28 cellular contexts compared by ENCODE assay signal in the genomic region with DNA sequence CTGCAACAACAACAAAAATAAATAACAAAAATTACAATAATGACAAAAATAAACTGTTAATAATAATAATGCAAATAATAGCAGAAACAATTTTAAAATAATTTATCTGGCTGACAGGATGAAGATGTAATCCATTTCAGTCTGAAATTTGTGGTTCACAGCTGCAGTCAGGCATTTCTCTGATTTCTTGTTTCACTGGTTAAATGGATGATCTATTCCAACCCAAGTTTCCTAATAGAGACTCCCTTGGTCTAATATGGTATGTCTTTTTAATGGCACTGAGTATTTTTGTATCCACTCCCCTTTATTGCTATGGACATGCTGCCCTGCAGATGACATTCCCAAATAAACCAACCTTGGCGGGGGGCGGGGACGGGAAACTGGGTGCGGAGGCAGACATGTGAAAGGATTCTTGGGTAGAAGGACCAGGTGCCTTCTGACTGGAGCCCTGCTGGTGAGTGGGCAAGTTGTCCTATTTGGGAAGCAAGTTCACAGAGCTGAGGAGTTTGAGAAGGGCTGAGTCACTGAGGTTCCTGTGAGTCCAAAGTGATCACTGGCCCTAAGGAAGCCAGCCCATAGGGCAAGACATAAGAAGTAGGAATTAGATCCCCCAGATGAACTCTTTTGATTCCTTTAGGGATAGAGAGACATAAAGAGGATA. TPM values are rescaled to one million over a fixed set of nuclear protein-coding genes. Genes with fewer than 3 reads are reported as not detected.
DNase-seq lines count a peak whose midpoint lies in the region; ATAC-seq and TF ChIP-seq lines count a peak whose summit lies in the region.
"Had no signal": no experiment of that assay in that cellular context is flagged by ENCODE, and none has a peak within 500 bp of the region (broad histone marks: within the 10 kb centered on the region; RNA-seq: fewer than 3 reads in every experiment).

No MANE protein-coding gene starts in this region.

- H3K36me3 ChIP-seq in mammary epithelial cell (ENCODE audit: insufficient read depth, low read length) (no peaks in the 10 kb centered on the region), body of pancreas (replicated peaks in 1 of 2; ENCODE audit: insufficient read depth in 1 of 2, low read depth in 2 of 2) (no peaks in the 10 kb centered on the region)
- H3K36me3 ChIP-seq: left lung, pancreas, upper lobe of right lung had no signal

- ATAC-seq in HG03432 (IDR thresholded peaks at IDR 0.05; ENCODE audit: unreplicated experiment) = no peak
- ATAC-seq in body of pancreas = no peak
- ATAC-seq in T-cell (replicated peaks in 1 of 4) = no peak
- ATAC-seq: left lung; naive thymus-derived CD8-positive, alpha-beta T cell; pancreas; sciatic nerve; upper lobe of right lung had no signal

- DNase-seq in MCF 10A (ENCODE audit: unreplicated experiment) (peak; percentile 6), mammary epithelial cell (no peak), iPS-NIHi7 (ENCODE audit: extremely low spot score) (peak; percentile 43), epidermal melanocyte (ENCODE audit: insufficient read length, low spot score) (no peak), body of pancreas (no peak), T-cell (no peak)
- DNase-seq: activated CD8-positive, alpha-beta memory T cell treated with anti-CD3 and anti-CD28 coated beads, Interleukin-2, amount 50 U/mL, for 4 hours; activated naive CD8-positive, alpha-beta T cell treated with anti-CD3 and anti-CD28 coated beads, Interleukin-2, amount 10 ng/mL, durations not matched to agents 7 days and 5 days; Caco-2; left lung; naive thymus-derived CD8-positive, alpha-beta T cell; NCI-H1048; NCI-H2029; NCI-H446 treated with DMSO at 0.1 percent for 48 hours; pancreas; RPMI8226; SK-N-SH; stimulated activated CD8-positive, alpha-beta memory T cell treated with anti-CD3 and anti-CD28 coated beads, Interleukin-4, amount 100 ng/mL, for 48 hours; upper lobe of right lung had no signal

- no peak overlapping the region for H2AFZ ChIP-seq in mammary epithelial cell (ENCODE audit: low read depth, low read length)

- no peak overlapping the region for H3K9ac ChIP-seq in mammary epithelial cell (ENCODE audit: insufficient read depth, low read length)
- H3K9ac ChIP-seq: KMS-11, SK-N-SH had no signal

- H3K9me3 Mint-ChIP-seq in MCF 10A (ENCODE audit: unreplicated experiment) (no peaks in the 10 kb centered on the region), T-cell (peaks cover 6 to 16% (median 10%) of the 10 kb centered on the region in 3 donors)
- H3K9me3 Mint-ChIP-seq: mesothelial cell of epicardium had no signal

- BruUV-seq in MCF 10A (replicated peaks; lab: Mats Ljungman, UMichigan) = no TSS peak
- no TSS peak for BruUV-seq in mammary epithelial cell (replicated peaks; lab: Mats Ljungman, UMichigan)

- in situ Hi-C loops in mammary epithelial cell (cut with MboI; ENCODE audit: low sequenced_read_pairs in 2 of 2) = no loop called here

- CTCF ChIA-PET in MCF 10A (lab: Yijun Ruan, JAX) = interaction anchor here (0.6 to 0.7 kb wide), 3 partner anchors 9 to 703 kb away, joined by 3 to 4 read pairs (median 3); no protein-coding TSS in a partner anchor
- CTCF ChIA-PET in mammary epithelial cell (lab: Charles Lee; ENCODE audit: low non-redundant PET) = no interaction called here
- CTCF ChIA-PET in T-cell (lab: Charles Lee) = no interaction called here

- peaks cover 4% of the 10 kb centered on the region for H3K9me3 ChIP-seq in mammary epithelial cell (replicated peaks; ENCODE audit: insufficient read depth, low read length)
- H3K9me3 ChIP-seq in body of pancreas = no peaks in the 10 kb centered on the region
- H3K9me3 ChIP-seq: Caco-2, left lung, pancreas, SK-N-SH, upper lobe of right lung had no signal

- no peaks in the 10 kb centered on the region for H3K79me2 ChIP-seq in mammary epithelial cell (ENCODE audit: insufficient read depth, low read length)

- H3K27ac Mint-ChIP-seq in MCF 10A (ENCODE audit: low read depth, unreplicated experiment) (no peak overlapping the region), T-cell (no peak overlapping the region)
- H3K27ac Mint-ChIP-seq: activated naive CD8-positive, alpha-beta T cell treated with anti-CD3 and anti-CD28 coated beads, Interleukin-2, amount 10 ng/mL, durations not matched to agents 7 days and 5 days; mesothelial cell of epicardium; T-helper 2 cell treated with Interferon-gamma antibody and Interleukin-4, amounts not matched to agents 5 μg/mL and 100 μg/mL, for 36 hours had no signal

- H3K4me1 Mint-ChIP-seq in MCF 10A (ENCODE audit: insufficient read depth, unreplicated experiment) (no peaks in the 10 kb centered on the region), T-cell (peaks cover 5 to 18% (median 5%) of the 10 kb centered on the region in 3 donors)

- TF ChIP-seq POLR2A in body of pancreas (IDR thresholded peaks at IDR 0.05) = no peak

- peaks cover 8% of the 10 kb centered on the region for H3K4me1 ChIP-seq in mammary epithelial cell (ENCODE audit: insufficient read depth, low read length)
- peaks cover 9% of the 10 kb centered on the region for H3K4me1 ChIP-seq in body of pancreas
- H3K4me1 ChIP-seq: Caco-2, upper lobe of right lung had no signal

- H4K20me1 ChIP-seq in mammary epithelial cell (ENCODE audit: insufficient read depth, low read length) = no peaks in the 10 kb centered on the region

- TF ChIP-seq CTCF in MCF 10A (IDR thresholded peaks at IDR 0.05; ENCODE audit: unreplicated experiment) = no peak
- no peak for TF ChIP-seq CTCF in mammary epithelial cell (conservative IDR thresholded peaks at IDR 0.05 in 1 of 2, IDR thresholded peaks at IDR 0.05 in 1 of 2; ENCODE audit: extremely low read depth in 1 of 2, insufficient read depth in 1 of 2, low read depth in 1 of 2, low read length in 2 of 2)
- TF ChIP-seq CTCF in body of pancreas (IDR thresholded peaks at IDR 0.05) = no peak

- POLR2A ChIA-PET in MCF 10A (lab: Yijun Ruan, JAX) (interaction anchor here (0.7 kb wide), 1 partner anchor 108 kb away, joined by 5 read pairs; no protein-coding TSS in a partner anchor), T-cell (lab: Charles Lee) (no interaction called here)

- dilution Hi-C loops in mammary epithelial cell (cut with HindIII; ENCODE audit: low sequenced_read_pairs) = no loop called here

- no peak overlapping the region for H3K4me3 Mint-ChIP-seq in MCF 10A (ENCODE audit: unreplicated experiment)
- no peak overlapping the region for H3K4me3 Mint-ChIP-seq in T-cell
- H3K4me3 Mint-ChIP-seq: activated naive CD8-positive, alpha-beta T cell treated with anti-CD3 and anti-CD28 coated beads, Interleukin-2, amount 10 ng/mL, durations not matched to agents 7 days and 5 days; mesothelial cell of epicardium; naive thymus-derived CD8-positive, alpha-beta T cell; T-helper 2 cell treated with Interferon-gamma antibody and Interleukin-4, amounts not matched to agents 5 μg/mL and 100 μg/mL, for 36 hours had no signal

- intact Hi-C loops in MCF 10A (cut with micrococcal nuclease) = no loop called here
- intact Hi-C loops in mammary epithelial cell (cut with micrococcal nuclease) = no loop called here
- intact Hi-C loops in body of pancreas (cut with DNase I) = no loop called here

- H3K36me3 Mint-ChIP-seq in MCF 10A (ENCODE audit: insufficient read depth, unreplicated experiment) (no peaks in the 10 kb centered on the region), T-cell (no peaks in the 10 kb centered on the region)
- H3K36me3 Mint-ChIP-seq: mesothelial cell of epicardium had no signal

- H3K27me3 ChIP-seq in mammary epithelial cell (ENCODE audit: insufficient read depth, low read length) (peaks cover 69% of the 10 kb centered on the region), body of pancreas (peaks cover 0 to 46% of the 10 kb centered on the region in 2 donors)

- no peak overlapping the region for H3K27ac ChIP-seq in mammary epithelial cell (ENCODE audit: insufficient read depth, low read depth, low read length)
- peak overlapping the region; percentile 59 for H3K27ac ChIP-seq in angular gyrus (ENCODE audit: low read depth, low read length)
- H3K27ac ChIP-seq in body of pancreas = no peak overlapping the region
- H3K27ac ChIP-seq: coronary artery, KMS-11, left lung, pancreas, upper lobe of right lung had no signal

- WGBS in mammary epithelial cell (ENCODE audit: low coverage, missing lambda C conversion rate) = 0% methylated on average over 4 of the region's 4 CpGs
- 5 to 8% methylated on average over 4 of the region's 4 CpGs for WGBS in body of pancreas, 2 donors

- H3K4me2 ChIP-seq in mammary epithelial cell (ENCODE audit: insufficient read depth, low read depth, low read length) = no peak overlapping the region
- H3K4me2 ChIP-seq: KMS-11, SK-N-SH had no signal

- peaks cover 100% of the 10 kb centered on the region for H3K27me3 Mint-ChIP-seq in MCF 10A (ENCODE audit: insufficient read depth, unreplicated experiment)
- peaks cover 62 to 68% of the 10 kb centered on the region in 2 donors for H3K27me3 Mint-ChIP-seq in T-cell

- H3K4me3 ChIP-seq in mammary epithelial cell (replicated peaks in 1 of 3; ENCODE audit: insufficient read depth in 1 of 3, low read depth in 2 of 3, low read length in 3 of 3) (no peak overlapping the region), body of pancreas (no peak overlapping the region)
- H3K4me3 ChIP-seq: coronary artery, left lung, pancreas, upper lobe of right lung had no signal

RNA-seq across cellular contexts. Expression of gene FOXG1, which starts 14.4 kb away (rescaled TPM):
- not detected in 2 replicates for total RNA-seq in MCF 10A (2022)
- total RNA-seq in mammary epithelial cell = not detected
- polyA plus RNA-seq in mammary epithelial cell = not detected
- polyA minus RNA-seq in mammary epithelial cell = not detected
- not detected for total RNA-seq in body of pancreas
- not detected for total RNA-seq in T-cell
- total RNA-seq: activated naive CD8-positive, alpha-beta T cell treated with anti-CD3 and anti-CD28 coated beads, Interleukin-2, amount 10 ng/mL, durations not matched to agents 7 days and 5 days; Caco-2; fibroblast of lung; left lung; mesothelial cell of epicardium; naive thymus-derived CD8-positive, alpha-beta T cell; pancreas; upper lobe of right lung had no signal
- polyA plus RNA-seq: BJ; fibroblast of lung; naive thymus-derived CD8-positive, alpha-beta T cell; pancreas; SK-N-SH had no signal

Comparison
In these comparisons a context has a peak if more than half of its experiments do, and no peak if none do; other contexts are left out.
1. DNase-seq: peak in MCF 10A (single experiment) and iPS-NIHi7 (single experiment); none in mammary epithelial cell (single experiment), epidermal melanocyte (single experiment), body of pancreas (0 of 4) and T-cell (0 of 34).